22 cellular contexts compared by ENCODE assay signal in genomic region chr4:38381788-38382187, GRCh38.
DNase-seq lines count a peak whose midpoint lies in the region; ATAC-seq and TF ChIP-seq lines count a peak whose summit lies in the region.
"Had no signal": no experiment of that assay in that cellular context is flagged by ENCODE, and none has a peak within 500 bp of the region (broad histone marks: within the 10 kb centered on the region; RNA-seq: fewer than 3 reads in every experiment).

No MANE protein-coding gene starts in this region.

- H3K27ac ChIP-seq in heart left ventricle (no peak overlapping the region), ascending aorta (no peak overlapping the region)
- H3K27ac ChIP-seq: RWPE1, WERI-Rb-1 had no signal

- H3K9me3 ChIP-seq in heart left ventricle (no peaks in the 10 kb centered on the region), ascending aorta (no peaks in the 10 kb centered on the region)

- peak in 3 of 4 donors; percentile 45 to 69 (median 62) for ATAC-seq in heart left ventricle
- ATAC-seq: activated T-cell treated with anti-CD3 and anti-CD28 coated beads, Interleukin-2, amount 50 U/mL, for 72 hours had no signal

- in situ Hi-C loops in astrocyte of the cerebellum (cut with HindIII; ENCODE audit: low sequenced_read_pairs): no loop called here

- intact Hi-C loops in heart left ventricle (cut with DNase I): loop anchor here in 1 of 10 donors (10.0 kb wide), 1 partner anchor 283 kb away; the partner anchor contains the start of gene KLF3
- intact Hi-C loops in posterior vena cava (cut with DNase I): no loop called here
- intact Hi-C loops in ascending aorta (cut with DNase I): no loop called here

- TF ChIP-seq CTCF in AG09319 (IDR thresholded peaks at IDR 0.05; ENCODE audit: low read depth, low read length): no peak
- TF ChIP-seq CTCF in astrocyte of the cerebellum (IDR thresholded peaks at IDR 0.05; ENCODE audit: low read depth, low read length, missing control alignments): no peak
- no peak for TF ChIP-seq CTCF in heart left ventricle (IDR thresholded peaks at IDR 0.05)
- TF ChIP-seq CTCF in ascending aorta (IDR thresholded peaks at IDR 0.05): no peak

- H3K36me3 ChIP-seq in heart left ventricle (no peaks in the 10 kb centered on the region), ascending aorta (no peaks in the 10 kb centered on the region)
- H3K36me3 ChIP-seq: WERI-Rb-1 had no signal

- peaks cover 0 to 25% (median 9%) of the 10 kb centered on the region in 12 donors for H3K4me1 ChIP-seq in heart left ventricle
- peaks cover 7 to 19% of the 10 kb centered on the region in 2 donors for H3K4me1 ChIP-seq in ascending aorta

- H3K4me3 ChIP-seq in astrocyte of the cerebellum (ENCODE audit: low read depth, low read length) (no peak overlapping the region), heart left ventricle (no peak overlapping the region), ascending aorta (no peak overlapping the region)

- no peak for TF ChIP-seq POLR2A in heart left ventricle (IDR thresholded peaks at IDR 0.05)

- DNase-seq in AG09319 (ENCODE audit: extremely low read depth, low read depth) (peak; percentile 72), astrocyte of the cerebellum (ENCODE audit: low read depth) (peak; percentile 64), heart left ventricle (peak in 3 of 5 donors; percentile 16 to 58 (median 30)), posterior vena cava (ENCODE audit: low spot score) (peak; percentile 82), SIG-M5 (lab: John Stamatoyannopoulos, UW) (no peak), ascending aorta (ENCODE audit: low spot score in 2 of 2) (no peak), NCI-H1436 (lab: John Stamatoyannopoulos, UW) (no peak)
- DNase-seq in stimulated activated CD4-positive, alpha-beta T cell treated with anti-CD3 and anti-CD28 coated beads, Interleukin-12 subunit alpha, Interleukin-12 subunit beta, amount 100 ng/mL, for 4 hours: no peak
- DNase-seq: activated CD4-positive, alpha-beta T cell treated with anti-CD3 and anti-CD28 coated beads, Interleukin-2, amount 10 ng/mL, durations not matched to agents 7 days and 5 days; activated naive CD4-positive, alpha-beta T cell treated with anti-CD3 and anti-CD28 coated beads, Interleukin-2, amount 10 ng/mL, durations not matched to agents 7 days and 5 days; activated T-cell treated with anti-CD3 and anti-CD28 coated beads, Interleukin-2, amount 50 U/mL, for 72 hours; C1 segment of cervical spinal cord; Calu3; cerebellar nuclear complex; HCEC 1CT; islet precursor cell; NCI-H1048; posterior cingulate gyrus; stimulated activated CD4-positive, alpha-beta T cell treated with anti-CD3 and anti-CD28 coated beads, Interleukin-1b, Interleukin-23, amount 100 ng/mL, for 48 hours; substantia nigra had no signal

- 60 to 87% (median 74%) methylated on average over 6 of the region's 6 CpGs for WGBS in heart left ventricle, 4 donors

- H3K27me3 ChIP-seq in heart left ventricle: no peaks in the 10 kb centered on the region
- H3K27me3 ChIP-seq in ascending aorta: no peaks in the 10 kb centered on the region

Comparison
In these comparisons a context has a peak if more than half of its experiments do, and no peak if none do; other contexts are left out.
1. DNase-seq: peak in AG09319 (single experiment), astrocyte of the cerebellum (single experiment), heart left ventricle (3 of 5) and posterior vena cava (single experiment); none in SIG-M5 (single experiment), stimulated activated CD4-positive, alpha-beta T cell treated with anti-CD3 and anti-CD28 coated beads, Interleukin-12 subunit alpha, Interleukin-12 subunit beta, amount 100 ng/mL, for 4 hours (single experiment), ascending aorta (0 of 2) and NCI-H1436 (single experiment).